8 cellular contexts compared by ENCODE assay signal in the genomic region with DNA sequence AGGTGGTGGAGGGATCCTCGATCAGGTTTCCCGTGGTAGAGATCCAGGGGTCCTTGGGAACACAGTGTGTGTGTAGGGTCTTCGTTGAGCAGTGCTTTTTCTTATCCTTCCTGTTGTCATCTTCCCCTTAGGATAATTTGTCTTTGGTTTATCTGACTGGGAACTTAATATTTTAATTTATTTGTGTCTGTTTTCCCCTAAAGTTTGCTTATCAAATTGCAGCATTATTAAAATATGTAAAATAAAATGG. TPM values are rescaled to one million over a fixed set of nuclear protein-coding genes. Genes with fewer than 3 reads are reported as not detected.
DNase-seq lines count a peak whose midpoint lies in the region; ATAC-seq and TF ChIP-seq lines count a peak whose summit lies in the region.

No MANE protein-coding gene starts in this region.

- H3K27me3 ChIP-seq in heart left ventricle (no peaks in the 10 kb centered on the region), breast epithelium (no peaks in the 10 kb centered on the region), uterus (no peaks in the 10 kb centered on the region)

- H3K27ac ChIP-seq in heart left ventricle: peak overlapping the region; percentile 89 to 100 (median 98)
- peak overlapping the region; percentile 98 to 99 for H3K27ac ChIP-seq in breast epithelium
- peak overlapping the region; percentile 100 for H3K27ac ChIP-seq in mesodermal cell (ENCODE audit: low read depth, low read length, severe bottlenecking)
- H3K27ac ChIP-seq in uterus: peak overlapping the region; percentile 97 to 98

- H3K4me3 ChIP-seq in heart left ventricle: peak overlapping the region; percentile 63 to 94 (median 76)
- peak overlapping the region; percentile 56 to 71 (median 70) for H3K4me3 ChIP-seq in breast epithelium
- peak overlapping the region; percentile 84 for H3K4me3 ChIP-seq in mesodermal cell (ENCODE audit: extremely low read depth, insufficient read depth, low read length, poor library complexity, severe bottlenecking)
- H3K4me3 ChIP-seq in uterus: peak overlapping the region; percentile 80 to 84

- H3K4me1 ChIP-seq in heart left ventricle (peaks cover 0 to 74% (median 55%) of the 10 kb centered on the region in 12 donors), breast epithelium (no peaks in the 10 kb centered on the region), mesodermal cell (ENCODE audit: control insufficient read depth, insufficient read depth, low read length, poor library complexity, severe bottlenecking) (peaks cover 12% of the 10 kb centered on the region), uterus (peaks cover 0 to 18% of the 10 kb centered on the region in 2 donors)

- peak in 1 of 12 donors; percentile 4 for TF ChIP-seq CTCF in heart left ventricle (IDR thresholded peaks at IDR 0.05)
- peak in 1 of 3 donors; percentile 11 for TF ChIP-seq CTCF in breast epithelium (IDR thresholded peaks at IDR 0.05)
- TF ChIP-seq CTCF in uterus (IDR thresholded peaks at IDR 0.05): no peak

- H3K9me3 ChIP-seq in heart left ventricle (no peaks in the 10 kb centered on the region), breast epithelium (no peaks in the 10 kb centered on the region), mesodermal cell (ENCODE audit: control insufficient read depth, low read length) (no peaks in the 10 kb centered on the region), uterus (no peaks in the 10 kb centered on the region)

- intact Hi-C loops in heart left ventricle (cut with DNase I) (loop anchor here in 9 of 10 donors (1.0 to 10.0 kb wide), 9 partner anchors 36 to 116 kb away; a partner anchor contains a TSS), cardiac septum (cut with DNase I) (loop anchor here (1.0 to 10.0 kb wide), 3 partner anchors 38 to 106 kb away; a partner anchor contains a TSS), breast epithelium (cut with DNase I; ENCODE audit: low total_unique reads) (no loop called here), uterus (cut with DNase I; ENCODE audit: low total_unique reads) (no loop called here)

- 0 to 1% (median 0%) methylated on average over 3 of the region's 3 CpGs for WGBS in heart left ventricle, 4 donors
- 0% methylated on average over 3 of the region's 3 CpGs; no CpG with 5 or more reads in 1 of the 2 experiments for WGBS in mesodermal cell (ENCODE audit: insufficient coverage in 2 of 2), 2 experiments

- ATAC-seq in heart left ventricle (no peak), GM18858 (IDR thresholded peaks at IDR 0.05; ENCODE audit: unreplicated experiment) (no peak)

- DNase-seq in heart left ventricle (no peak), cardiac septum (ENCODE audit: low spot score) (no peak), breast epithelium (ENCODE audit: low spot score in 2 of 2) (no peak), uterus (no peak), RPMI8226 (no peak), mucosa of gallbladder (ENCODE audit: low spot score) (no peak)

- no peak for TF ChIP-seq POLR2A in heart left ventricle (IDR thresholded peaks at IDR 0.05)
- no peak for TF ChIP-seq POLR2A in breast epithelium (IDR thresholded peaks at IDR 0.05)
- no peak for TF ChIP-seq POLR2A in uterus (IDR thresholded peaks at IDR 0.05)

- H3K36me3 ChIP-seq in heart left ventricle (peaks cover 0 to 31% (median 15%) of the 10 kb centered on the region in 9 donors), breast epithelium (no peaks in the 10 kb centered on the region), mesodermal cell (ENCODE audit: control insufficient read depth, insufficient read depth, low read length) (peaks cover 23% of the 10 kb centered on the region), uterus (no peaks in the 10 kb centered on the region)

RNA-seq across cellular contexts. Expression of a gene that starts 0.4 kb away (rescaled TPM):
- 10 to 100 TPM in 8 of 9 donors, 1 to 10 TPM in 1; 8.8 to 28.7 (median 20.8) TPM for total RNA-seq in heart left ventricle
- polyA plus RNA-seq in heart left ventricle: 10 to 100 TPM in 1 of 2 donors, 1 to 10 TPM in 1; 2.7 to 16.1 TPM
- 20.3 TPM for total RNA-seq in cardiac septum
- 10 to 100 TPM; 14.7 to 29.7 (median 25.2) TPM for total RNA-seq in breast epithelium
- 43.4 TPM for polyA plus RNA-seq in mesodermal cell (2013, experiment 1 of 2)
- polyA plus RNA-seq in mesodermal cell (2013, experiment 2 of 2): 62.9 TPM
- total RNA-seq in uterus: 100 to 1,000 TPM in 1 of 4 donors, 10 to 100 TPM in 3; 12.8 to 107 (median 44.1) TPM
- 21.1 TPM for total RNA-seq in mucosa of gallbladder

RNA-seq across cellular contexts. Expression of a gene that starts 0.6 kb away (rescaled TPM):
- 10 to 100 TPM in 4 of 9 donors, 1 to 10 TPM in 5; 5.1 to 13.4 (median 8.6) TPM for total RNA-seq in heart left ventricle
- polyA plus RNA-seq in heart left ventricle: 1 to 10 TPM; 2.3 to 9.9 TPM
- total RNA-seq in cardiac septum: 9.9 TPM
- 10 to 100 TPM in 2 of 3 donors, 1 to 10 TPM in 1; 7.9 to 13.2 (median 10.2) TPM for total RNA-seq in breast epithelium
- polyA plus RNA-seq in mesodermal cell (2013, experiment 1 of 2): 3.9 TPM
- 4.7 TPM for polyA plus RNA-seq in mesodermal cell (2013, experiment 2 of 2)
- 1 to 10 TPM; 3.2 to 5.7 (median 4.8) TPM for total RNA-seq in uterus
- total RNA-seq in mucosa of gallbladder: 12.3 TPM

RNA-seq across cellular contexts. Expression of a gene that starts 38.4 kb away (rescaled TPM):
- 100 to 1,000 TPM; 158 to 235 (median 195) TPM for total RNA-seq in heart left ventricle
- 100 to 1,000 TPM; 136 to 153 TPM for polyA plus RNA-seq in heart left ventricle
- total RNA-seq in cardiac septum: 162 TPM
- 100 to 1,000 TPM; 108 to 127 (median 123) TPM for total RNA-seq in breast epithelium
- 152 TPM for polyA plus RNA-seq in mesodermal cell (2013, experiment 1 of 2)
- polyA plus RNA-seq in mesodermal cell (2013, experiment 2 of 2): 175 TPM
- 100 to 1,000 TPM in 1 of 4 donors, 10 to 100 TPM in 3; 53.8 to 158 (median 84.3) TPM for total RNA-seq in uterus
- total RNA-seq in mucosa of gallbladder: 61.5 TPM

Comparison
In these comparisons a context has a peak if more than half of its experiments do, and no peak if none do; other contexts are left out.
1. intact Hi-C loops: an anchor here in heart left ventricle (1.0 to 10.0 kb wide) and cardiac septum (1.0 to 10.0 kb wide); none called in breast epithelium and uterus.